In genomic region chr20:641516-641913, GRCh38 we compare ENCODE assay signal across 1 cellular context.
TF ChIP-seq lines count a peak whose summit lies in the region.

No MANE protein-coding gene starts in this region.

TF ChIP-seq in HepG2, 621 proteins besides CTCF, POLR2A, EP300 and RAD21 (continued from another document and continues in another):
- 0 out of 2 replicates have a peak, but pooled peaks have one; percentile 36 for TF ChIP-seq FOXA3 (CRISPR knock-in tag; IDR thresholded peaks at IDR 0.05)
- TF ChIP-seq NCOA2 (CRISPR knock-in tag; IDR thresholded peaks at IDR 0.05), result no peak
- TF ChIP-seq HOXA5 (CRISPR knock-in tag; IDR thresholded peaks at IDR 0.05), result no peak
- TF ChIP-seq ZNF143 (CRISPR knock-in tag; IDR thresholded peaks at IDR 0.05), result 0 out of 2 replicates have a peak, but pooled peaks have one; percentile 28
- no peak for TF ChIP-seq BORCS8-MEF2B (CRISPR knock-in tag; IDR thresholded peaks at IDR 0.05)
- TF ChIP-seq ZSCAN21 (CRISPR knock-in tag; IDR thresholded peaks at IDR 0.05; ENCODE audit: borderline replicate concordance), result peak; percentile 20; the same call in 1 of the 2 replicates
- TF ChIP-seq NONO (IDR thresholded peaks at IDR 0.05), result no peak
- TF ChIP-seq NONO (CRISPR knock-in tag; conservative IDR thresholded peaks at IDR 0.05), result no peak; the same call in 1 of the 2 replicates
- no peak for TF ChIP-seq SP1 (IDR thresholded peaks at IDR 0.05)
- no peak for TF ChIP-seq SP1 (CRISPR knock-in tag; IDR thresholded peaks at IDR 0.05)
- TF ChIP-seq AHDC1 (CRISPR knock-in tag; IDR thresholded peaks at IDR 0.05; ENCODE audit: borderline replicate concordance), result 0 out of 2 replicates have a peak, but pooled peaks have one; percentile 21
- TF ChIP-seq CREBL2 (CRISPR knock-in tag; IDR thresholded peaks at IDR 0.05; ENCODE audit: borderline replicate concordance), result no peak
- peak; percentile 57; the same call in 1 of the 2 replicates for TF ChIP-seq IRF2 (CRISPR knock-in tag; IDR thresholded peaks at IDR 0.05)
- TF ChIP-seq TARDBP (CRISPR knock-in tag; IDR thresholded peaks at IDR 0.05), result peak; percentile 59; the same call in 1 of the 2 replicates
- TF ChIP-seq KDM2A (CRISPR knock-in tag; IDR thresholded peaks at IDR 0.05; ENCODE audit: borderline replicate concordance, low read depth), result peak; percentile 38; the same call in 1 of the 2 replicates
- no peak for TF ChIP-seq HES4 (CRISPR knock-in tag; IDR thresholded peaks at IDR 0.05; ENCODE audit: borderline replicate concordance)
- no peak for TF ChIP-seq NFIB (CRISPR knock-in tag; IDR thresholded peaks at IDR 0.05; ENCODE audit: borderline replicate concordance)
- TF ChIP-seq ZMYM3 (CRISPR knock-in tag; IDR thresholded peaks at IDR 0.05), result peak; percentile 85
- no peak for TF ChIP-seq ASH2L (IDR thresholded peaks at IDR 0.05; ENCODE audit: insufficient read length, low read depth, low read length)
- TF ChIP-seq JUNB (CRISPR knock-in tag; IDR thresholded peaks at IDR 0.05; ENCODE audit: borderline replicate concordance), result no peak
- no peak for TF ChIP-seq MAFK (conservative IDR thresholded peaks at IDR 0.05 in 1 of 2, IDR thresholded peaks at IDR 0.05 in 1 of 2; ENCODE audit: low read length in 2 of 2)
- TF ChIP-seq SRF (IDR thresholded peaks at IDR 0.05; ENCODE audit: low read depth, low read length), result no peak
- peak; percentile 67 for TF ChIP-seq FOSL2 (CRISPR knock-in tag; IDR thresholded peaks at IDR 0.05)
- peak; percentile 43; the same call in 1 of the 2 replicates for TF ChIP-seq ZNF792 (CRISPR knock-in tag; IDR thresholded peaks at IDR 0.05)
- TF ChIP-seq CBX2 (IDR thresholded peaks at IDR 0.05; ENCODE audit: low read depth, low read length), result no peak
- TF ChIP-seq CBX2 (CRISPR knock-in tag; IDR thresholded peaks at IDR 0.05; ENCODE audit: low read depth), result no peak
- TF ChIP-seq TEAD2 (CRISPR knock-in tag; IDR thresholded peaks at IDR 0.05), result no peak
- TF ChIP-seq NFRKB (IDR thresholded peaks at IDR 0.05), result no peak
- TF ChIP-seq MAZ (IDR thresholded peaks at IDR 0.05; ENCODE audit: borderline replicate concordance, low read depth, low read length), result peak; percentile 79
- TF ChIP-seq MAZ (CRISPR knock-in tag; IDR thresholded peaks at IDR 0.05; ENCODE audit: low read depth), result no peak
- peak; percentile 75 for TF ChIP-seq ZNF460 (CRISPR knock-in tag; IDR thresholded peaks at IDR 0.05; ENCODE audit: borderline replicate concordance)
- no peak for TF ChIP-seq GRHL1 (CRISPR knock-in tag; conservative IDR thresholded peaks at IDR 0.05)
- no peak for TF ChIP-seq PLSCR1 (CRISPR knock-in tag; IDR thresholded peaks at IDR 0.05; ENCODE audit: borderline replicate concordance)
- peak; percentile 75 for TF ChIP-seq PAXIP1 (CRISPR knock-in tag; conservative IDR thresholded peaks at IDR 0.05)
- TF ChIP-seq ATF2 (CRISPR knock-in tag; IDR thresholded peaks at IDR 0.05), result peak; percentile 41; the same call in 1 of the 2 replicates
- TF ChIP-seq KLF9 (CRISPR knock-in tag; IDR thresholded peaks at IDR 0.05; ENCODE audit: low read depth), result no peak
- peak; percentile 38; the same call in 1 of the 2 replicates for TF ChIP-seq ZNF580 (CRISPR knock-in tag; IDR thresholded peaks at IDR 0.05; ENCODE audit: borderline replicate concordance, low read depth)
- no peak for TF ChIP-seq ZNF33B (CRISPR knock-in tag; IDR thresholded peaks at IDR 0.05)
- TF ChIP-seq PATZ1 (CRISPR knock-in tag; IDR thresholded peaks at IDR 0.05), result peak; percentile 99
- TF ChIP-seq NFE2L1 (CRISPR knock-in tag; IDR thresholded peaks at IDR 0.05; ENCODE audit: borderline replicate concordance), result no peak
- TF ChIP-seq GFI1 (CRISPR knock-in tag; IDR thresholded peaks at IDR 0.05; ENCODE audit: borderline replicate concordance), result no peak
- TF ChIP-seq ISX (CRISPR knock-in tag; conservative IDR thresholded peaks at IDR 0.05), result no peak
- peak; percentile 63; the same call in 1 of the 2 replicates for TF ChIP-seq SPEN (CRISPR knock-in tag; IDR thresholded peaks at IDR 0.05; ENCODE audit: low read depth)
- TF ChIP-seq UBTF (CRISPR knock-in tag; IDR thresholded peaks at IDR 0.05), result peak; percentile 33; the same call in 1 of the 2 replicates
- peak; percentile 69; the same call in 1 of the 2 replicates for TF ChIP-seq DPF2 (CRISPR knock-in tag; IDR thresholded peaks at IDR 0.05; ENCODE audit: borderline replicate concordance, low read depth)
- TF ChIP-seq ZNF235 (CRISPR knock-in tag; IDR thresholded peaks at IDR 0.05; ENCODE audit: borderline replicate concordance), result no peak
- peak; percentile 73 for TF ChIP-seq GATAD2A (CRISPR knock-in tag; IDR thresholded peaks at IDR 0.05)
